In genomic region chr19:17865364-17866311, GRCh38 we compare ENCODE assay signal across 9 cellular contexts. TPM values are rescaled to one million over a fixed set of nuclear protein-coding genes. Genes with fewer than 3 reads are reported as not detected.
DNase-seq lines count a peak whose midpoint lies in the region; ATAC-seq lines count a peak whose summit lies in the region.
"Had no signal": no experiment of that assay in that cellular context is flagged by ENCODE, and none has a peak within 500 bp of the region (broad histone marks: within the 10 kb centered on the region; RNA-seq: fewer than 3 reads in every experiment).

No MANE protein-coding gene starts in this region.

- H3K27ac Mint-ChIP-seq in CD8-positive, alpha-beta memory T cell: peak overlapping the region in 7 of 8 donors; percentile 22 to 86 (median 57)
- H3K27ac Mint-ChIP-seq in T-cell: peak overlapping the region; percentile 5 to 46

- peak overlapping the region in 1 of 7 donors; percentile 43 for H3K4me3 Mint-ChIP-seq in CD8-positive, alpha-beta memory T cell
- no peak overlapping the region for H3K4me3 Mint-ChIP-seq in T-cell

- H3K27ac ChIP-seq in CD8-positive, alpha-beta memory T cell (ENCODE audit: low read depth, low read length): no peak overlapping the region

- H3K4me1 Mint-ChIP-seq in CD8-positive, alpha-beta memory T cell: peaks cover 12 to 23% (median 12%) of the 10 kb centered on the region in 3 donors
- peaks cover 14 to 26% (median 16%) of the 10 kb centered on the region in 3 donors for H3K4me1 Mint-ChIP-seq in T-cell

- H3K9me3 ChIP-seq in CD8-positive, alpha-beta memory T cell (ENCODE audit: low read length): no peaks in the 10 kb centered on the region

- peaks cover 0 to 51% (median 2%) of the 10 kb centered on the region in 3 donors for H3K36me3 Mint-ChIP-seq in CD8-positive, alpha-beta memory T cell
- H3K36me3 Mint-ChIP-seq in T-cell: peaks cover 22% of the 10 kb centered on the region

- H3K4me3 ChIP-seq in CD8-positive, alpha-beta memory T cell (ENCODE audit: low read length): no peak overlapping the region

- peaks cover 32% of the 10 kb centered on the region for H3K36me3 ChIP-seq in CD8-positive, alpha-beta memory T cell (ENCODE audit: insufficient read depth, low read length)

- ATAC-seq in T-cell (replicated peaks in 1 of 4) (no peak), left colon (peak; percentile 90), GM18909 (IDR thresholded peaks at IDR 0.05; ENCODE audit: poor library complexity, unreplicated experiment) (no peak), HG02973 (IDR thresholded peaks at IDR 0.05; ENCODE audit: unreplicated experiment) (no peak), HG03571 (IDR thresholded peaks at IDR 0.05; ENCODE audit: unreplicated experiment) (no peak), GM19397 (IDR thresholded peaks at IDR 0.05; ENCODE audit: unreplicated experiment) (no peak)

- no peak for DNase-seq in CD8-positive, alpha-beta memory T cell
- DNase-seq in H4 (ENCODE audit: low spot score) (peak; percentile 61), T-cell (no peak), left colon (peak; percentile 82 to 88)

- CTCF ChIA-PET in CD8-positive, alpha-beta memory T cell (lab: Charles Lee): interaction anchor here (0.9 to 1.0 kb wide), 2 partner anchors 11 to 131 kb away, joined by 3 read pairs; no protein-coding TSS in a partner anchor
- CTCF ChIA-PET in T-cell (lab: Charles Lee): interaction anchor here in 1 of 2 donors (1.1 kb wide), 1 partner anchor 11 kb away, joined by 4 read pairs; no protein-coding TSS in a partner anchor

- POLR2A ChIA-PET in CD8-positive, alpha-beta memory T cell (lab: Charles Lee): interaction anchor here (1.1 kb wide), 1 partner anchor 16 kb away, joined by 3 read pairs; no protein-coding TSS in a partner anchor
- POLR2A ChIA-PET in T-cell (lab: Charles Lee): interaction anchor here in 1 of 2 donors (0.9 kb wide), 1 partner anchor 23 kb away, joined by 12 read pairs; no protein-coding TSS in a partner anchor

- intact Hi-C loops in left colon (cut with DNase I, micrococcal nuclease): loop anchor here (5.0 to 10.0 kb wide), 2 partner anchors 59 to 67 kb away; partner anchors contain the start of gene CCDC124 (in 1 of the 2)

- H3K9me3 Mint-ChIP-seq in CD8-positive, alpha-beta memory T cell: no peaks in the 10 kb centered on the region
- H3K9me3 Mint-ChIP-seq in T-cell: no peaks in the 10 kb centered on the region

- H3K27me3 ChIP-seq in CD8-positive, alpha-beta memory T cell (ENCODE audit: insufficient read depth, low read length, poor library complexity, severe bottlenecking): no peaks in the 10 kb centered on the region

- peaks cover 13% of the 10 kb centered on the region for H3K4me1 ChIP-seq in CD8-positive, alpha-beta memory T cell (ENCODE audit: insufficient read depth, low read length)

- no peaks in the 10 kb centered on the region for H3K27me3 Mint-ChIP-seq in CD8-positive, alpha-beta memory T cell
- no peaks in the 10 kb centered on the region for H3K27me3 Mint-ChIP-seq in T-cell

RNA-seq across cellular contexts. Expression of gene RPL18A, which starts 5.9 kb away (rescaled TPM):
- total RNA-seq in CD8-positive, alpha-beta memory T cell: 1,000 to 10,000 TPM; 3,114 to 3,151 TPM
- polyA plus RNA-seq in CD8-positive, alpha-beta memory T cell: 3,296 TPM
- total RNA-seq in H4 (2014; rRNA removed; shearing (Covaris generic)): 1,138 and 1,297 TPM in 2 replicates
- total RNA-seq in T-cell (1,000 to 10,000 TPM; 3,000 to 4,207 (median 4,048) TPM), left colon (1,000 to 10,000 TPM; 1,406 to 1,485 TPM)

RNA-seq across cellular contexts. Expression of gene SLC5A5, which starts 6.1 kb away (rescaled TPM):
- total RNA-seq in CD8-positive, alpha-beta memory T cell: 1 to 10 TPM; 1.2 to 1.7 TPM
- 0.33 TPM for polyA plus RNA-seq in CD8-positive, alpha-beta memory T cell
- not detected in 2 replicates for total RNA-seq in H4 (2014; rRNA removed; shearing (Covaris generic))
- 1 to 10 TPM; 2.1 to 5.7 (median 3.5) TPM for total RNA-seq in T-cell
- not detected for total RNA-seq in left colon
- total RNA-seq: urinary bladder had no signal
- polyA plus RNA-seq: urinary bladder had no signal

RNA-seq across cellular contexts. Expression of gene JAK3, which starts 17.9 kb away (rescaled TPM):
- total RNA-seq in CD8-positive, alpha-beta memory T cell: 100 to 1,000 TPM; 119 to 125 TPM
- 84.0 TPM for polyA plus RNA-seq in CD8-positive, alpha-beta memory T cell
- total RNA-seq in H4 (2014; rRNA removed; shearing (Covaris generic)): 0.37 and 0.90 TPM in 2 replicates
- total RNA-seq in T-cell: 100 to 1,000 TPM; 120 to 224 (median 127) TPM
- 1 to 10 TPM; 2.7 to 3.7 TPM for total RNA-seq in left colon

RNA-seq across cellular contexts. Expression of gene INSL3, which starts 44.3 kb away (rescaled TPM):
- total RNA-seq in CD8-positive, alpha-beta memory T cell: 1 to 10 TPM; 1.8 to 2.9 TPM
- 2.6 TPM for polyA plus RNA-seq in CD8-positive, alpha-beta memory T cell
- total RNA-seq in H4 (2014; rRNA removed; shearing (Covaris generic)): not detected in 2 replicates
- total RNA-seq in T-cell (1 to 10 TPM; 4.3 to 8.9 (median 5.4) TPM), left colon (not detected)
- total RNA-seq: urinary bladder had no signal

Comparison
In these comparisons a context has a peak if more than half of its experiments do, and no peak if none do; other contexts are left out.
1. DNase-seq: peak in H4 (single experiment) and left colon (2 of 2); none in CD8-positive, alpha-beta memory T cell (0 of 5) and T-cell (0 of 34).
2. RNA of gene JAK3, which starts 17.9 kb away (total RNA-seq): 120 to 224 TPM in T-cell and 119 to 125 TPM in CD8-positive, alpha-beta memory T cell; 2.7 to 3.7 TPM in left colon and 0.37 to 0.90 TPM in H4; every median in the first group is over 10 times any median in the second.